9 cellular contexts compared by ENCODE assay signal in genomic region chr7:117110480-117111315, GRCh38.
DNase-seq lines count a peak whose midpoint lies in the region; ATAC-seq, FAIRE-seq and TF ChIP-seq lines count a peak whose summit lies in the region.
"Had no signal": no experiment of that assay in that cellular context is flagged by ENCODE, and none has a peak within 500 bp of the region (broad histone marks: within the 10 kb centered on the region; RNA-seq: fewer than 3 reads in every experiment).

No MANE protein-coding gene starts in this region.

- no peak for TF ChIP-seq POLR2A in H54 (IDR thresholded peaks at IDR 0.05; ENCODE audit: low read depth, low read length)

- intact Hi-C loops in activated CD4-positive, alpha-beta T cell treated with anti-CD3 and anti-CD28 coated beads for 36 hours (cut with DNase I, micrococcal nuclease) = loop anchor here (2.0 to 5.0 kb wide), 3 partner anchors 68 to 898 kb away; partner anchors contain the start of gene TES (in 1 of the 2)
- intact Hi-C loops in left ventricle myocardium superior (cut with micrococcal nuclease) = no loop called here

- peaks cover 34% of the 10 kb centered on the region for H3K4me1 Mint-ChIP-seq in activated CD4-positive, alpha-beta T cell treated with anti-CD3 and anti-CD28 coated beads for 36 hours

- POLR2A ChIA-PET in activated CD4-positive, alpha-beta T cell treated with anti-CD3 and anti-CD28 coated beads for 36 hours (lab: Charles Lee) = interaction anchor here (0.7 to 1.0 kb wide), 3 partner anchors 22 to 158 kb away, joined by 3 to 6 read pairs (median 3); partner anchors contain the start of gene ST7

- H3K36me3 Mint-ChIP-seq in activated CD4-positive, alpha-beta T cell treated with anti-CD3 and anti-CD28 coated beads for 36 hours (ENCODE audit: low read depth) = peaks cover 6% of the 10 kb centered on the region

- peaks cover 7% of the 10 kb centered on the region for H3K9me3 Mint-ChIP-seq in activated CD4-positive, alpha-beta T cell treated with anti-CD3 and anti-CD28 coated beads for 36 hours (ENCODE audit: low read depth)

- no peak overlapping the region for H3K4me3 Mint-ChIP-seq in activated CD4-positive, alpha-beta T cell treated with anti-CD3 and anti-CD28 coated beads for 36 hours

- DNase-seq in NCI-H1417 (lab: John Stamatoyannopoulos, UW) (peak in 2 of 3 experiments; percentile 26 to 47), NCI-H1417 treated with DMSO at 0.1 percent for 48 hours (lab: John Stamatoyannopoulos, UW) (no peak), left ventricle myocardium superior (no peak), RPMI8226 (no peak), GOT3 (lab: John Stamatoyannopoulos, UW) (no peak), H54 (ENCODE audit: insufficient read length, low spot score) (no peak)
- DNase-seq in activated CD4-positive, alpha-beta T cell treated with anti-CD3 and anti-CD28 coated beads for 36 hours = peak; percentile 69

- H3K27ac Mint-ChIP-seq in activated CD4-positive, alpha-beta T cell treated with anti-CD3 and anti-CD28 coated beads for 36 hours = peak overlapping the region; percentile 14

- ATAC-seq in HG03039 (IDR thresholded peaks at IDR 0.05; ENCODE audit: unreplicated experiment) (peak; percentile 98), left ventricle myocardium superior (peak; percentile 64)
- ATAC-seq in activated CD4-positive, alpha-beta T cell treated with anti-CD3 and anti-CD28 coated beads for 36 hours = peak; percentile 97
- ATAC-seq: A549 had no signal

- FAIRE-seq in H54 (lab: Jason Lieb, UNC) = no peak
- FAIRE-seq: A549 had no signal

- H3K27me3 Mint-ChIP-seq in activated CD4-positive, alpha-beta T cell treated with anti-CD3 and anti-CD28 coated beads for 36 hours = no peaks in the 10 kb centered on the region

- CTCF ChIA-PET in activated CD4-positive, alpha-beta T cell treated with anti-CD3 and anti-CD28 coated beads for 36 hours (lab: Charles Lee) = interaction anchor here (0.5 to 2.5 kb wide), 12 partner anchors 8 to 342 kb away, joined by 3 to 11 read pairs (median 4); no protein-coding TSS in a partner anchor

Comparison
In these comparisons a context has a peak if more than half of its experiments do, and no peak if none do; other contexts are left out.
1. DNase-seq: peak in NCI-H1417 (2 of 3) and activated CD4-positive, alpha-beta T cell treated with anti-CD3 and anti-CD28 coated beads for 36 hours (single experiment); none in NCI-H1417 treated with DMSO at 0.1 percent for 48 hours (single experiment), left ventricle myocardium superior (single experiment), RPMI8226 (single experiment), GOT3 (single experiment) and H54 (single experiment).
2. Peak in every context shown above with its lines, with median percentiles within 50 percentile points of each other: ATAC-seq.